In the genomic region with DNA sequence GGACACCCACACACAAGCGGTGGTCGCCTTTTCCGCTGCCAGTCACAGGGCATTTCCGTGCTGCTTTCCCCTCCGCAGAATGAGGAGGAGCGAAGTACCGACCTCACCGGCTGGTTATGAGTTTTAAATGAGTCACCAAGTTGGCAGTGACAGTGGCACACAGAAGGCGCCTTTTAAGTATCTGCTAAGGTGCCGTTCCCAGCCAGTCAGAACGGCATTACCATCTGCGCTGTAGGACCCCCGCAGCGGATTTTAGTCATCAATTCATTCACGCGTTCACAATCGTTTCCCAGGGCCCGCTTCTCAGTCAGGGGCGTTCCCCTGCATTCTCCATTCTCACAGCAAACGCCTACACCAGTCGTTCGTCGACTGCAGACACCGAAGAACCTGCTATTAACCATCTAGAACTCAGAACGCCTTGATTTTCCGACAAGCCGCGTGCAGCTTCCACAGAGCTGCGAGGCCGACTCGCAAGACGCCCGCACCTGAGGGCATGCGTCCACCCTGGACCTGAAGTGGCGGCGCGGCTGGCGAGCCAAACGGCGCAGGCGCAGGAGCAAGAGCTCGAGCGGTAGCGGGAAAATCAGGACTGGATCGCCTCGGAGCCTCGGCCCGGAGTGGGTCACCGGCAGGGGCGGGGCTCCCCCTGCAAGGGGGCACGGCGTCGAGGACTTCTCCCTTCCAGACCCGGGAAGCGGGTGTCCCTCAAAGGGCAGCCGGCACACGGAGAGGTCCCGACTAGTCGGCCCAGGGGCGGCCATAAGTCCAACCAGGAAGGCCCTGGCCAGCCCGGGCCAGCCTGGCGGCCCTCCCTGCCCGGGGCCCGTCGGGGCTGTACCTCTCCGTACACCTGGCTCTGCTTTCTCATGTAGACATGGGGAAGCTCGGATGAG, we compare ENCODE assay signal across 8 cellular contexts. TPM values are rescaled to one million over a fixed set of nuclear protein-coding genes. Genes with fewer than 3 reads are reported as not detected.
DNase-seq lines count a peak whose midpoint lies in the region; ATAC-seq and TF ChIP-seq lines count a peak whose summit lies in the region.

No MANE protein-coding gene starts in this region.

- peak; percentile 81 for ATAC-seq in stimulated activated naive CD8-positive, alpha-beta T cell treated with anti-CD3 and anti-CD28 coated beads, Interleukin-15, Interleukin-2, amounts not matched to agents 100 U/mL and 50 U/mL, for 24 hours

- peak overlapping the region; percentile 82 for H3K4me3 ChIP-seq in GM23248
- H3K4me3 ChIP-seq in fibroblast of pulmonary artery (replicated peaks; ENCODE audit: low read depth, low read length): peak overlapping the region; percentile 76

- H3K27ac Mint-ChIP-seq in nephron progenitor cell: no peak overlapping the region

- no peaks in the 10 kb centered on the region for H3K9me2 ChIP-seq in GM23248 (ENCODE audit: insufficient read depth)

- H3K36me3 Mint-ChIP-seq in nephron progenitor cell (ENCODE audit: low read depth): peaks cover 24% of the 10 kb centered on the region

- peak overlapping the region; percentile 89 for H3K4me3 Mint-ChIP-seq in nephron progenitor cell

- H3K4me1 ChIP-seq in GM23248 (ENCODE audit: insufficient read depth): no peaks in the 10 kb centered on the region

- H3F3A ChIP-seq in GM23248 (ENCODE audit: insufficient read depth): no peaks in the 10 kb centered on the region

- no peaks in the 10 kb centered on the region for H3K36me3 ChIP-seq in GM23248 (ENCODE audit: low read depth)

- peak overlapping the region; percentile 79 for H3K4me2 ChIP-seq in GM23248 (ENCODE audit: unreplicated experiment)

- no peak for TF ChIP-seq CTCF in RWPE1 (conservative IDR thresholded peaks at IDR 0.05; ENCODE audit: low read depth)
- no peak for TF ChIP-seq CTCF in fibroblast of pulmonary artery (IDR thresholded peaks at IDR 0.05; ENCODE audit: low read length, missing control alignments)
- TF ChIP-seq CTCF in nephron progenitor cell (IDR thresholded peaks at IDR 0.05): no peak

- POLR2A ChIA-PET in RWPE1 (lab: Yijun Ruan, JAX; ENCODE audit: low non-redundant PET): interaction anchor here (0.8 kb wide), 1 partner anchor 11 kb away, joined by 3 read pairs; no protein-coding TSS in a partner anchor

- peak overlapping the region; percentile 72 for H3K9ac ChIP-seq in GM23248

- no peaks in the 10 kb centered on the region for H4K20me1 ChIP-seq in GM23248 (ENCODE audit: insufficient read depth)

- in situ Hi-C loops in GM23248 (cut with MboI): no loop called here

- H3K27me3 ChIP-seq in GM23248 (replicated peaks; ENCODE audit: insufficient read depth): no peaks in the 10 kb centered on the region

- 1% methylated on average over 61 to 67 of the region's 67 CpGs for WGBS in GM23248 (ENCODE audit: low coverage in 1 of 2, low lambda C conversion rate in 2 of 2, missing lambda C conversion rate in 2 of 2), 2 experiments

- peak; percentile 85 for DNase-seq in EH (ENCODE audit: low read depth)
- DNase-seq in GM23248: peak; percentile 91
- DNase-seq in Kasumi-1 (lab: John Stamatoyannopoulos, UW): peak; percentile 86 to 95
- DNase-seq in RWPE1 (ENCODE audit: low spot score): peak; percentile 78
- DNase-seq in activated T-helper 9 cell treated with anti-CD3 and anti-CD28 coated beads, Interleukin-2, amount 50 U/mL, for 16 hours (ENCODE audit: low read depth): peak; percentile 76
- peak; percentile 91 for DNase-seq in fibroblast of pulmonary artery (ENCODE audit: low read depth)
- peak; percentile 76 for DNase-seq in nephron progenitor cell
- DNase-seq in stimulated activated naive CD8-positive, alpha-beta T cell treated with anti-CD3 and anti-CD28 coated beads, Interleukin-15, Interleukin-2, amounts not matched to agents 100 U/mL and 50 U/mL, for 24 hours: peak; percentile 88

- no peaks in the 10 kb centered on the region for H3K79me2 ChIP-seq in GM23248 (ENCODE audit: insufficient read depth)

- peaks cover 26% of the 10 kb centered on the region for H3K9me3 Mint-ChIP-seq in nephron progenitor cell

- H3K27me3 Mint-ChIP-seq in nephron progenitor cell (ENCODE audit: low read depth, poor library complexity): no peaks in the 10 kb centered on the region

- peak overlapping the region; percentile 89 for H2AFZ ChIP-seq in GM23248

- CTCF ChIA-PET in RWPE1 (lab: Yijun Ruan, JAX): interaction anchor here (1.0 kb wide), 1 partner anchor 17 kb away, joined by 3 read pairs; no protein-coding TSS in a partner anchor

- peaks cover 7% of the 10 kb centered on the region for H3K4me1 Mint-ChIP-seq in nephron progenitor cell

- H3K27ac ChIP-seq in GM23248: peak overlapping the region; percentile 56
- peak overlapping the region; percentile 75 for H3K27ac ChIP-seq in RWPE1

- no peaks in the 10 kb centered on the region for H3K9me3 ChIP-seq in GM23248 (ENCODE audit: low read depth)

RNA-seq across cellular contexts. Expression of gene CYP2R1, which starts 0.6 kb away (rescaled TPM):
- total RNA-seq in GM23248 (2014; rRNA removed; shearing (Covaris generic)): 8.2 and 25.7 TPM in 2 replicates
- polyA plus RNA-seq in GM23248 (2016; fragmentation: Nextera tagmentation; extraction: Ambion mirVana): 4.2 and 5.3 TPM in 2 replicates

Comparison
In these comparisons a context has a peak if more than half of its experiments do, and no peak if none do; other contexts are left out.
1. Peak in every context shown above with its lines: DNase-seq, ATAC-seq, H3K4me3 ChIP-seq and H3K27ac ChIP-seq.